ENCODE assay signal across 8 cellular contexts in genomic region chr1:220880367-220880680, GRCh38. TPM values are rescaled to one million over a fixed set of nuclear protein-coding genes. Genes with fewer than 3 reads are reported as not detected.
DNase-seq lines count a peak whose midpoint lies in the region; ATAC-seq and TF ChIP-seq lines count a peak whose summit lies in the region.

No MANE protein-coding gene starts in this region.

- POLR2A ChIA-PET in T-cell (lab: Charles Lee), result no interaction called here

- DNase-seq in Calu3, result no peak
- no peak for DNase-seq in T-cell
- DNase-seq in fibroblast of pulmonary artery (ENCODE audit: low read depth), result no peak
- no peak for DNase-seq in psoas muscle
- DNase-seq in NCI-H146 (lab: John Stamatoyannopoulos, UW), result no peak
- DNase-seq in activated CD4-positive, CD25-positive, alpha-beta regulatory T cell treated with anti-CD3 and anti-CD28 coated beads, Interleukin-2, amount 50 U/mL, for 72 hours, result no peak

- ATAC-seq in T-cell (replicated peaks in 1 of 4) (no peak), psoas muscle (no peak), esophagus mucosa (no peak), GM18511 (IDR thresholded peaks at IDR 0.05; ENCODE audit: unreplicated experiment) (no peak)

- H3K9me3 Mint-ChIP-seq in Calu3 (ENCODE audit: low read depth, unreplicated experiment) (no peaks in the 10 kb centered on the region), T-cell (no peaks in the 10 kb centered on the region)

- peaks cover 5% of the 10 kb centered on the region for H3K4me1 ChIP-seq in psoas muscle

- H3K4me3 ChIP-seq in fibroblast of pulmonary artery (replicated peaks; ENCODE audit: low read depth, low read length), result peak overlapping the region; percentile 81
- H3K4me3 ChIP-seq in psoas muscle, result peak overlapping the region; percentile 100

- H3K27me3 ChIP-seq in psoas muscle (ENCODE audit: insufficient read depth in 3 of 3, low read length in 2 of 3), result no peaks in the 10 kb centered on the region

- H3K4me1 Mint-ChIP-seq in Calu3 (ENCODE audit: low read depth, unreplicated experiment) (no peaks in the 10 kb centered on the region), T-cell (peaks cover 22 to 37% (median 36%) of the 10 kb centered on the region in 3 donors)

- H3K27me3 Mint-ChIP-seq in Calu3 (ENCODE audit: unreplicated experiment), result peaks cover 47% of the 10 kb centered on the region
- peaks cover 62 to 77% of the 10 kb centered on the region in 2 donors for H3K27me3 Mint-ChIP-seq in T-cell

- CTCF ChIA-PET in Calu3 (lab: Charles Lee), result no interaction called here
- CTCF ChIA-PET in T-cell (lab: Charles Lee), result no interaction called here

- H3K27ac Mint-ChIP-seq in Calu3 (ENCODE audit: unreplicated experiment) (no peak overlapping the region), T-cell (peak overlapping the region in 1 of 2 donors; percentile 40)

- TF ChIP-seq CTCF in Calu3 (IDR thresholded peaks at IDR 0.05; ENCODE audit: unreplicated experiment) (no peak), fibroblast of pulmonary artery (IDR thresholded peaks at IDR 0.05; ENCODE audit: low read length, missing control alignments) (no peak), psoas muscle (IDR thresholded peaks at IDR 0.05) (no peak)

- H3K27ac ChIP-seq in psoas muscle, result peak overlapping the region; percentile 90

- intact Hi-C loops in Calu3 (cut with micrococcal nuclease; ENCODE audit: unreplicated experiment), result no loop called here
- intact Hi-C loops in psoas muscle (cut with DNase I), result loop anchor here in 1 of 2 donors (10.0 kb wide), 1 partner anchor 234 kb away; no protein-coding TSS in a partner anchor

- H3K4me3 Mint-ChIP-seq in Calu3 (ENCODE audit: low read depth, unreplicated experiment), result peak overlapping the region; percentile 83
- H3K4me3 Mint-ChIP-seq in T-cell, result peak overlapping the region; percentile 49 to 82 (median 63)

- peaks cover 6 to 40% of the 10 kb centered on the region in 2 donors for H3K36me3 ChIP-seq in psoas muscle (ENCODE audit: insufficient read depth in 1 of 2, low read depth in 1 of 2)

- H3K36me3 Mint-ChIP-seq in Calu3 (ENCODE audit: insufficient read depth, unreplicated experiment) (peaks cover 17% of the 10 kb centered on the region), T-cell (no peaks in the 10 kb centered on the region)

- no peaks in the 10 kb centered on the region for H3K9me3 ChIP-seq in psoas muscle

- no TSS peak for BruUV-seq in Calu3 (replicated peaks; lab: Mats Ljungman, UMichigan)

- 30 to 34% (median 32%) methylated on average over 9 of the region's 9 CpGs for WGBS in psoas muscle, 3 donors

RNA-seq across cellular contexts. Expression of gene HLX, which starts 1.1 kb away (rescaled TPM):
- total RNA-seq in Calu3 (2022), result 0.09 and 0.32 TPM in 2 replicates
- total RNA-seq in T-cell, result under 1 TPM in 4 of 5 donors, not detected in 1; 0.18 to 0.46 (median 0.37) TPM
- total RNA-seq in psoas muscle, result 10 to 100 TPM in 1 of 4 donors, 1 to 10 TPM in 3; 4.1 to 11.6 (median 7.3) TPM
- 1 to 10 TPM; 3.2 to 4.3 (median 4.1) TPM for polyA plus RNA-seq in psoas muscle
- 0.48 TPM for total RNA-seq in esophagus mucosa
